25 cellular contexts compared by ENCODE assay signal in the genomic region with DNA sequence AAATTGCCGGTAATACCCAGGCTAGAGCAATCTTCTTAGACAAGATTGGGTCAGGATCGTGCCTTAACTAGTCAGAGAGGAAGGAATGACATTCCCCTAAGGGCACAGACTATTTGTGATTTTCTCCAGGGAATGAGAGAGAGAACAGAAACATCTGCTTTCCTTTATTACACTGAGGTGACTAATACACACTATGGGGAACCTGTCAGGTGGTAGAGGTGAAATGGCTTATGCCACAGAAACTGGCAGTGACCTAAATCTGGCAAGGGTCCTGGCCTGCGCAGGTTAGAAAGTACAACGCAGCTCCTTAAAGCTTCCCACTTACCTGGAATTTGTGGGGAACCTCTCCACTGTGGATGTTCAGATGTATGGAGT. TPM values are rescaled to one million over a fixed set of nuclear protein-coding genes. Genes with fewer than 3 reads are reported as not detected.
DNase-seq lines count a peak whose midpoint lies in the region; ATAC-seq and TF ChIP-seq lines count a peak whose summit lies in the region.
"Had no signal": no experiment of that assay in that cellular context is flagged by ENCODE, and none has a peak within 500 bp of the region (broad histone marks: within the 10 kb centered on the region; RNA-seq: fewer than 3 reads in every experiment).

No MANE protein-coding gene starts in this region.

- H3K27me3 ChIP-seq in PC-3 (ENCODE audit: low read length): no peaks in the 10 kb centered on the region

- no peaks in the 10 kb centered on the region for H3K9me2 ChIP-seq in PC-3 (replicated peaks; ENCODE audit: low read length)

- H2AFZ ChIP-seq in PC-3 (ENCODE audit: low read length): no peak overlapping the region

- H3K79me2 ChIP-seq in PC-3 (ENCODE audit: low read length): no peaks in the 10 kb centered on the region

- no peak overlapping the region for H3K4me3 Mint-ChIP-seq in activated naive CD4-positive, alpha-beta T cell treated with anti-CD3 and anti-CD28 coated beads, Interleukin-2, amount 10 ng/mL, durations not matched to agents 7 days and 5 days
- H3K4me3 Mint-ChIP-seq: CD4-positive, alpha-beta T cell; dendritic cell treated with granulocyte-macrophage colony-stimulating factor and Interleukin-4, amounts not matched to agents 40 ng/mL and 50 ng/mL, for 4 days had no signal

- H4K20me1 ChIP-seq in PC-3 (ENCODE audit: low read length): no peaks in the 10 kb centered on the region

- no peaks in the 10 kb centered on the region for H3K27me3 Mint-ChIP-seq in activated naive CD4-positive, alpha-beta T cell treated with anti-CD3 and anti-CD28 coated beads, Interleukin-2, amount 10 ng/mL, durations not matched to agents 7 days and 5 days
- H3K27me3 Mint-ChIP-seq: CD4-positive, alpha-beta T cell had no signal

- DNase-seq in GM12865 (ENCODE audit: low read depth) (peak; percentile 8), PC-3 (peak; percentile 63), epithelial cell of prostate (ENCODE audit: low read depth, low spot score) (peak; percentile 84), renal cortical epithelial cell (ENCODE audit: low read depth) (peak; percentile 56)
- DNase-seq in activated naive CD4-positive, alpha-beta T cell treated with anti-CD3 and anti-CD28 coated beads, Interleukin-2, amount 10 ng/mL, durations not matched to agents 7 days and 5 days: no peak
- DNase-seq: activated CD4-positive, alpha-beta T cell treated with anti-CD3 and anti-CD28 coated beads for 4 hours; anterior cingulate cortex; caudate nucleus; CD4-positive, alpha-beta T cell; DMS 273 treated with DMSO at 0.1 percent for 48 hours; Karpas-422; left colon; naive thymus-derived CD4-positive, alpha-beta T cell; NCI-H1694; NCI-H2171; NCI-H524; stimulated activated CD4-positive, alpha-beta T cell treated with anti-CD3 and anti-CD28 coated beads, Interleukin-2, amount 100 ng/mL, for 24 hours had no signal

- peaks cover 19% of the 10 kb centered on the region for H3K4me1 ChIP-seq in PC-3 (ENCODE audit: insufficient read depth, low read length)

- ATAC-seq in PC-3 (peak; percentile 28; the same call in 1 of the 2 replicates), HG02571 (IDR thresholded peaks at IDR 0.05; ENCODE audit: unreplicated experiment) (no peak), HG02678 (IDR thresholded peaks at IDR 0.05; ENCODE audit: unreplicated experiment) (no peak)
- ATAC-seq: SK-N-SH treated with all-trans-retinoic acid at 6 μM for 48 hours had no signal

- H3K4me1 Mint-ChIP-seq in activated naive CD4-positive, alpha-beta T cell treated with anti-CD3 and anti-CD28 coated beads, Interleukin-2, amount 10 ng/mL, durations not matched to agents 7 days and 5 days: no peaks in the 10 kb centered on the region

- CTCF ChIA-PET in PC-3 (lab: Charles Lee): no interaction called here
- CTCF ChIA-PET in activated naive CD4-positive, alpha-beta T cell treated with anti-CD3 and anti-CD28 coated beads, Interleukin-2, amount 10 ng/mL, durations not matched to agents 7 days and 5 days (lab: Charles Lee): interaction anchor here (0.6 kb wide), 1 partner anchor 93 kb away, joined by 3 read pairs; no protein-coding TSS in a partner anchor

- POLR2A ChIA-PET in PC-3 (lab: Charles Lee; ENCODE audit: unreplicated experiment): no interaction called here

- no peaks in the 10 kb centered on the region for H3K36me3 ChIP-seq in PC-3 (ENCODE audit: low read depth, low read length)
- H3K36me3 ChIP-seq: thoracic aorta had no signal

- intact Hi-C loops in PC-3 (cut with micrococcal nuclease): no loop called here

- BruUV-seq in PC-3 (replicated peaks; lab: Mats Ljungman, UMichigan): no TSS peak

- H3K27ac Mint-ChIP-seq in activated naive CD4-positive, alpha-beta T cell treated with anti-CD3 and anti-CD28 coated beads, Interleukin-2, amount 10 ng/mL, durations not matched to agents 7 days and 5 days: no peak overlapping the region
- H3K27ac Mint-ChIP-seq: activated naive CD4-positive, alpha-beta T cell treated with anti-CD3 and anti-CD28 coated beads, Interleukin-2, amount 50 U/mL, for 72 hours; CD4-positive, alpha-beta T cell; dendritic cell treated with granulocyte-macrophage colony-stimulating factor and Interleukin-4, amounts not matched to agents 40 ng/mL and 50 ng/mL, for 4 days had no signal

- peak overlapping the region; percentile 96 for H3K27ac ChIP-seq in PC-3 (ENCODE audit: low read length)
- H3K27ac ChIP-seq in epithelial cell of prostate: peak overlapping the region; percentile 85
- H3K27ac ChIP-seq: thoracic aorta had no signal

- no peak overlapping the region for H3K4me3 ChIP-seq in GM12865 (ENCODE audit: low read depth, low read length)
- no peak overlapping the region for H3K4me3 ChIP-seq in PC-3 (ENCODE audit: low read length)
- H3K4me3 ChIP-seq: skin epidermis, thoracic aorta had no signal

- peaks cover 3% of the 10 kb centered on the region for H3F3A ChIP-seq in PC-3 (ENCODE audit: low read length, unreplicated experiment)

- H3K9ac ChIP-seq in PC-3 (ENCODE audit: low read length): peak overlapping the region; percentile 76

- no peaks in the 10 kb centered on the region for H3K9me3 ChIP-seq in PC-3 (ENCODE audit: low read length)
- H3K9me3 ChIP-seq: thoracic aorta had no signal

- no peaks in the 10 kb centered on the region for H3K36me3 Mint-ChIP-seq in activated naive CD4-positive, alpha-beta T cell treated with anti-CD3 and anti-CD28 coated beads, Interleukin-2, amount 10 ng/mL, durations not matched to agents 7 days and 5 days
- H3K36me3 Mint-ChIP-seq: activated naive CD4-positive, alpha-beta T cell treated with anti-CD3 and anti-CD28 coated beads, Interleukin-2, amount 50 U/mL, for 72 hours had no signal

- no peaks in the 10 kb centered on the region for H3K9me3 Mint-ChIP-seq in activated naive CD4-positive, alpha-beta T cell treated with anti-CD3 and anti-CD28 coated beads, Interleukin-2, amount 10 ng/mL, durations not matched to agents 7 days and 5 days
- H3K9me3 Mint-ChIP-seq: dendritic cell treated with granulocyte-macrophage colony-stimulating factor and Interleukin-4, amounts not matched to agents 40 ng/mL and 50 ng/mL, for 4 days had no signal

- peak overlapping the region; percentile 51 for H3K4me2 ChIP-seq in PC-3 (ENCODE audit: low read length)

- no peak for TF ChIP-seq CTCF in GM12865 (IDR thresholded peaks at IDR 0.05; ENCODE audit: insufficient read depth, low read depth, low read length, missing control alignments)
- TF ChIP-seq CTCF in PC-3 (conservative IDR thresholded peaks at IDR 0.05; ENCODE audit: low read depth, low read length): no peak

RNA-seq across cellular contexts. Expression of gene HPGD, which starts 16.6 kb away (rescaled TPM):
- 32.3 and 33.5 TPM in 2 replicates for total RNA-seq in PC-3 (2014; rRNA removed)
- total RNA-seq in renal cortical epithelial cell: 8.7 and 105 TPM in 2 replicates
- total RNA-seq: G401 had no signal
